1 cellular context compared by ENCODE assay signal in the genomic region with DNA sequence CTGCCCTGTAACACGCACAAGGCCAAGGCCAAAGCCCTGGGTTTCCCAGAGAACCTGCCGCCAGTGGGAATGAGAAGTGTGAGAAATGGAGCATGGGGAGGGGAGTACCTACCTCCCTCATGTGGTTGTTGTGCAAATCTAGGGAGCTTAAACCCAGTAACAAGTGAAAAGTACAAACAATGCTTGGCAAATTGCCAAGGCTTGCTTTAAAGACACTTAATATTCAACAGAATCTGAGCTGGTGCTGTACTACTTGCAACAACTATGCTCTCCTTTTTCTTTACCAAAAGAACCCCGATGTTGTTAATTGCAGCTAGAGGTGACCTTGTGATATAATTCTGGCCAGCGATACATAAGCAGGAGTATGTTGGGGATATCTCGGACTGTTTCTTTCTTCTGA.
A peak's percentile ranks its signal among the peaks of the same experiment; 100 is the strongest.
TF ChIP-seq lines count a peak whose summit lies in the region.

No MANE protein-coding gene starts in this region.

TF ChIP-seq in H1, 55 proteins besides CTCF, POLR2A, EP300 and RAD21 (continued from another document):
- TF ChIP-seq, protein P1, sequence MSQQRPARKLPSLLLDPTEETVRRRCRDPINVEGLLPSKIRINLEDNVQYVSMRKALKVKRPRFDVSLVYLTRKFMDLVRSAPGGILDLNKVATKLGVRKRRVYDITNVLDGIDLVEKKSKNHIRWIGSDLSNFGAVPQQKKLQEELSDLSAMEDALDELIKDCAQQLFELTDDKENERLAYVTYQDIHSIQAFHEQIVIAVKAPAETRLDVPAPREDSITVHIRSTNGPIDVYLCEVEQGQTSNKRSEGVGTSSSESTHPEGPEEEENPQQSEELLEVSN (IDR thresholded peaks at IDR 0.05), result peak; percentile 39; the same call in 1 of the 2 replicates
- TF ChIP-seq, protein P2, sequence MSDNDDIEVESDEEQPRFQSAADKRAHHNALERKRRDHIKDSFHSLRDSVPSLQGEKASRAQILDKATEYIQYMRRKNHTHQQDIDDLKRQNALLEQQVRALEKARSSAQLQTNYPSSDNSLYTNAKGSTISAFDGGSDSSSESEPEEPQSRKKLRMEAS (IDR thresholded peaks at IDR 0.05), result peak; percentile 45; the same call in 1 of the 2 replicates
